14 cellular contexts compared by ENCODE assay signal in the genomic region with DNA sequence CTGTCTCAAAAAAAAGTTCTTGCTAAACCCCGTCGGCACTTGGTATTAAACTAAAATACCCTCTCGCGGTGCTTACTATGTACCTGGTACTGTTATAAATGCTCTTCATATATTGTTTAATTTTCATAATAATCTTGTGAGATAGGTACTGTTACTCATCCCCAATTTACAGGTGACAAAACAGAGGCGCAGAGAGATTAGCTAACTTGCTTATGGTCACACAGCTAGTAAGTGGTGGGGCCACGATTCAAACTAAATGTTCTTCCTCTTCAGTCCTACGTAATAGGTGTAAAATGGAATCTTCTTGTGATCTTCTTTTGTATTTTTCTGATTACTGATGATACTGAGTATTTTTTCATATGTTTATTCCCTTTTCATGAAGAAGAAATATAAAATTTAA. TPM values are rescaled to one million over a fixed set of nuclear protein-coding genes. Genes with fewer than 3 reads are reported as not detected.
DNase-seq lines count a peak whose midpoint lies in the region; ATAC-seq and TF ChIP-seq lines count a peak whose summit lies in the region.
"Had no signal": no experiment of that assay in that cellular context is flagged by ENCODE, and none has a peak within 500 bp of the region (broad histone marks: within the 10 kb centered on the region; RNA-seq: fewer than 3 reads in every experiment).

No MANE protein-coding gene starts in this region.

- H3K4me2 ChIP-seq in OCI-LY3 (ENCODE audit: low read length) = peak overlapping the region; percentile 89

- H3K27me3 ChIP-seq in OCI-LY3 (ENCODE audit: low read depth, low read length) (no peaks in the 10 kb centered on the region), upper lobe of left lung (no peaks in the 10 kb centered on the region), aorta (ENCODE audit: control insufficient read depth in 1 of 2, insufficient read depth in 2 of 2, low read length in 1 of 2) (no peaks in the 10 kb centered on the region)

- peaks cover 100% of the 10 kb centered on the region for H3K79me2 ChIP-seq in OCI-LY3 (ENCODE audit: low read length)

- H3K27ac Mint-ChIP-seq in activated T-cell treated with anti-CD3 and anti-CD28 coated beads, Interleukin-2, amount 50 U/mL, for 72 hours = peak overlapping the region; percentile 69
- peak overlapping the region; percentile 80 for H3K27ac Mint-ChIP-seq in memory B cell

- H3K36me3 Mint-ChIP-seq in activated T-cell treated with anti-CD3 and anti-CD28 coated beads, Interleukin-2, amount 50 U/mL, for 72 hours (ENCODE audit: insufficient read depth in 2 of 2) = no peaks in the 10 kb centered on the region
- H3K36me3 Mint-ChIP-seq in memory B cell = peaks cover 3% of the 10 kb centered on the region
- H3K36me3 Mint-ChIP-seq: CD4-positive, alpha-beta memory T cell had no signal

- TF ChIP-seq EP300 in upper lobe of left lung (IDR thresholded peaks at IDR 0.05) = no peak

- intact Hi-C loops in aorta (cut with DNase I) = no loop called here

- no peaks in the 10 kb centered on the region for H3K9me3 ChIP-seq in OCI-LY3 (ENCODE audit: insufficient read depth, low read length)
- H3K9me3 ChIP-seq in upper lobe of left lung = no peaks in the 10 kb centered on the region
- no peaks in the 10 kb centered on the region for H3K9me3 ChIP-seq in aorta (ENCODE audit: control insufficient read depth, low read length)

- H3K36me3 ChIP-seq in OCI-LY3 (replicated peaks; ENCODE audit: low read depth, low read length) (peaks cover 17% of the 10 kb centered on the region), upper lobe of left lung (no peaks in the 10 kb centered on the region), aorta (ENCODE audit: control insufficient read depth in 1 of 2, insufficient read depth in 2 of 2, low read length in 1 of 2) (no peaks in the 10 kb centered on the region)

- no peaks in the 10 kb centered on the region for H3K9me3 Mint-ChIP-seq in activated T-cell treated with anti-CD3 and anti-CD28 coated beads, Interleukin-2, amount 50 U/mL, for 72 hours
- H3K9me3 Mint-ChIP-seq in memory B cell = no peaks in the 10 kb centered on the region

- no peak for DNase-seq in activated T-cell treated with anti-CD3 and anti-CD28 coated beads, Interleukin-2, amount 50 U/mL, for 72 hours
- DNase-seq in activated T-cell treated with anti-CD3 and anti-CD28 coated beads, Interleukin-2, amount 50 U/mL, for 1 hour = no peak
- DNase-seq in memory B cell (ENCODE audit: low spot score in 2 of 2) = no peak
- no peak for DNase-seq in upper lobe of left lung
- no peak for DNase-seq in aorta
- DNase-seq in activated effector memory CD4-positive, alpha-beta T cell treated with anti-CD3 and anti-CD28 coated beads, Interleukin-2, amount 50 U/mL, for 16 hours = no peak
- DNase-seq: CD4-positive, alpha-beta memory T cell; GDM1; NCI-H1436; NCI-H2081; NCI-H524; PC-3 had no signal

- no peak overlapping the region for H3K4me3 Mint-ChIP-seq in activated T-cell treated with anti-CD3 and anti-CD28 coated beads, Interleukin-2, amount 50 U/mL, for 72 hours
- no peak overlapping the region for H3K4me3 Mint-ChIP-seq in memory B cell

- TF ChIP-seq CTCF in OCI-LY3 (IDR thresholded peaks at IDR 0.05; ENCODE audit: low read depth, low read length) = no peak
- no peak for TF ChIP-seq CTCF in upper lobe of left lung (IDR thresholded peaks at IDR 0.05)

- no peak for TF ChIP-seq POLR2A in upper lobe of left lung (IDR thresholded peaks at IDR 0.05)

- H3K27ac ChIP-seq in OCI-LY3 (ENCODE audit: low read length) (peak overlapping the region; percentile 85), upper lobe of left lung (peak overlapping the region in 3 of 4 donors; percentile 5 to 64 (median 22)), aorta (ENCODE audit: low read depth in 1 of 2, low read length in 2 of 2) (no peak overlapping the region)

- H4K20me1 ChIP-seq in OCI-LY3 (ENCODE audit: insufficient read depth, low read length) = peaks cover 33% of the 10 kb centered on the region

- 89 to 92% methylated on average over 7 of the region's 7 CpGs for WGBS in upper lobe of left lung, 2 donors
- 96% methylated on average over 7 of the region's 7 CpGs for whole genome bisulfite sequencing in aorta, 2 donors

- H3K4me1 ChIP-seq in OCI-LY3 (ENCODE audit: low read length) (peaks cover 92% of the 10 kb centered on the region), upper lobe of left lung (peaks cover 28 to 54% (median 46%) of the 10 kb centered on the region in 4 donors), aorta (ENCODE audit: control insufficient read depth in 1 of 2, insufficient read depth in 2 of 2, low read length in 2 of 2) (no peaks in the 10 kb centered on the region)

- H3K4me3 ChIP-seq in OCI-LY3 (ENCODE audit: low read length) = peak overlapping the region; percentile 63
- H3K4me3 ChIP-seq in upper lobe of left lung = no peak overlapping the region
- no peak overlapping the region for H3K4me3 ChIP-seq in aorta (ENCODE audit: low read length in 2 of 2)

- H3K27me3 Mint-ChIP-seq in activated T-cell treated with anti-CD3 and anti-CD28 coated beads, Interleukin-2, amount 50 U/mL, for 72 hours (ENCODE audit: low read depth) = no peaks in the 10 kb centered on the region
- no peaks in the 10 kb centered on the region for H3K27me3 Mint-ChIP-seq in memory B cell
- H3K27me3 Mint-ChIP-seq: CD4-positive, alpha-beta memory T cell had no signal

- no peak for ATAC-seq in activated T-cell treated with anti-CD3 and anti-CD28 coated beads, Interleukin-2, amount 50 U/mL, for 72 hours (replicated peaks in 1 of 2)
- ATAC-seq in memory B cell (ENCODE audit: low read depth) (no peak), upper lobe of left lung (ENCODE audit: low FRiP score in 2 of 2) (no peak), HG03196 (IDR thresholded peaks at IDR 0.05; ENCODE audit: unreplicated experiment) (no peak), aorta (ENCODE audit: low FRiP score) (no peak)
- ATAC-seq: PC-3 had no signal

- H3K9ac ChIP-seq in OCI-LY3 (ENCODE audit: low read length) = peak overlapping the region; percentile 49

- peaks cover 78% of the 10 kb centered on the region for H3K4me1 Mint-ChIP-seq in activated T-cell treated with anti-CD3 and anti-CD28 coated beads, Interleukin-2, amount 50 U/mL, for 72 hours (ENCODE audit: low read depth)
- H3K4me1 Mint-ChIP-seq in memory B cell = peaks cover 61% of the 10 kb centered on the region

- H2AFZ ChIP-seq in OCI-LY3 (ENCODE audit: low read depth, low read length) = no peak overlapping the region

RNA-seq across cellular contexts. Expression of gene TET3, which starts 51.3 kb away (rescaled TPM):
- 10 to 100 TPM; 18.6 to 19.7 TPM for total RNA-seq in activated T-cell treated with anti-CD3 and anti-CD28 coated beads, Interleukin-2, amount 50 U/mL, for 72 hours
- total RNA-seq in upper lobe of left lung (10 to 100 TPM; 17.3 to 53.4 (median 23.6) TPM), aorta (10 to 100 TPM in 1 of 2 donors, 1 to 10 TPM in 1; 9.5 to 12.1 TPM)
- polyA plus RNA-seq in aorta = 1 to 10 TPM; 1.0 to 1.9 TPM

Comparison
In these comparisons a context has a peak if more than half of its experiments do, and no peak if none do; other contexts are left out.
1. H3K27ac ChIP-seq: peak in OCI-LY3 (single experiment) and upper lobe of left lung (3 of 4); none in aorta (0 of 2).